Comparison of ENCODE assay signal across 14 cellular contexts in the genomic region with DNA sequence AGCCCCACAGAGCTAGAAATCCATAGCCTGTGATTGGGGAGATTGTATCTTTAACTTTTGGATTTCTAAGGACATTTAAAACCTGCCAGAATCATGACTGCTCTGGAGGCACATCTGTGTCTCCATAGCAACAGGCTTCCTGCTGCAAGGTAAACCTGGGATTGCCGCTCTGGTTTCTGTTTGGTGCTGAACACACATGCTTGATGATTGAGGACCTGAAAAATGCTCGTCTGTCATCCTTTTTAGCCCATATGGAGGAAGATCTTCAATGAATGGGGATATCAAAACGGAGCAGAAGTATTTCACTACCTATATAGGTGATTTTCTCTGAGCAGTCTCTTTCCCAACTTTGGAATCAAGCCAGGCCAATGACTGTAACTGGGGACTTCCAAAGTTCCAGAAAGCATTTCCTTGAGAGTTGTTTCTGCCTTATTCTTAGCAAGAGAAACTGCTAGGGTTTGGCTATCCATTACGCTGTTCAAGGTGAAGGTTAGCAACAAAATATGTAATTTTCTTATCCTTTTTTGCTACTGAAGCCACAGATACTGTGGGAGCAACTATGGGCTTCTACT.
DNase-seq lines count a peak whose midpoint lies in the region; ATAC-seq, FAIRE-seq and TF ChIP-seq lines count a peak whose summit lies in the region.
"Had no signal": no experiment of that assay in that cellular context is flagged by ENCODE, and none has a peak within 500 bp of the region (broad histone marks: within the 10 kb centered on the region; RNA-seq: fewer than 3 reads in every experiment).

No MANE protein-coding gene starts in this region.

- TF ChIP-seq POLR2A in breast epithelium (IDR thresholded peaks at IDR 0.05) (no peak), H1 (IDR thresholded peaks at IDR 0.05; ENCODE audit: control extremely low read depth in 1 of 2, low read depth in 2 of 2, low read length in 2 of 2) (no peak), thyroid gland (IDR thresholded peaks at IDR 0.05) (no peak)

- H3K79me1 ChIP-seq in H1 (ENCODE audit: low read depth, low read length) = no peaks in the 10 kb centered on the region

- no peak overlapping the region for H3K4me2 ChIP-seq in H1 (ENCODE audit: insufficient read depth in 1 of 2, low read depth in 2 of 2, low read length in 2 of 2)

- CTCF ChIA-PET in MCF 10A (lab: Yijun Ruan, JAX) = interaction anchor here (2.4 kb wide), 1 partner anchor 10 kb away, joined by 8 read pairs; no protein-coding TSS in a partner anchor
- CTCF ChIA-PET in H1 (lab: Charles Lee; ENCODE audit: partially characterized antibody) = no interaction called here

- no peak overlapping the region for H3K14ac ChIP-seq in H1 (ENCODE audit: insufficient read length)

- H3K27ac Mint-ChIP-seq in MCF 10A (ENCODE audit: low read depth, unreplicated experiment) = no peak overlapping the region

- no peaks in the 10 kb centered on the region for H3K36me3 ChIP-seq in breast epithelium
- H3K36me3 ChIP-seq in H1 (ENCODE audit: control insufficient read depth in 2 of 4, insufficient read depth in 4 of 4, low read length in 3 of 4) = no peaks in the 10 kb centered on the region
- no peaks in the 10 kb centered on the region for H3K36me3 ChIP-seq in thyroid gland
- H3K36me3 ChIP-seq: upper lobe of left lung had no signal

- H3K9me3 ChIP-seq in breast epithelium (no peaks in the 10 kb centered on the region), H1 (ENCODE audit: insufficient read depth in 2 of 2, low read depth in 1 of 2, low read length in 1 of 2) (no peaks in the 10 kb centered on the region), thyroid gland (no peaks in the 10 kb centered on the region)
- H3K9me3 ChIP-seq: upper lobe of left lung had no signal

- no peak for TF ChIP-seq EP300 in H1 (IDR thresholded peaks at IDR 0.05; ENCODE audit: borderline replicate concordance in 1 of 2, low read depth in 2 of 2, low read length in 2 of 2)

- no peaks in the 10 kb centered on the region for H3K9me3 Mint-ChIP-seq in MCF 10A (ENCODE audit: unreplicated experiment)

- no peak for ATAC-seq in GM21576 (IDR thresholded peaks at IDR 0.05; ENCODE audit: unreplicated experiment)
- ATAC-seq: naive thymus-derived CD4-positive, alpha-beta T cell had no signal

- no peak overlapping the region for H3K18ac ChIP-seq in H1 (ENCODE audit: extremely low read depth, low read length)

- H2AK5ac ChIP-seq in H1 (ENCODE audit: low read depth, low read length) = no peak overlapping the region

- H2BK5ac ChIP-seq in H1 (ENCODE audit: low read depth, low read length) = no peak overlapping the region

- H3K27me3 ChIP-seq in breast epithelium (no peaks in the 10 kb centered on the region), H1 (replicated peaks in 1 of 4; ENCODE audit: control insufficient read depth in 3 of 4, extremely low read depth in 1 of 4, insufficient read depth in 3 of 4, low read length in 3 of 4) (no peaks in the 10 kb centered on the region), thyroid gland (no peaks in the 10 kb centered on the region)
- H3K27me3 ChIP-seq: upper lobe of left lung had no signal

- no peak overlapping the region for H2BK15ac ChIP-seq in H1 (ENCODE audit: low read length)

- H4K8ac ChIP-seq in H1 (ENCODE audit: extremely low read depth, insufficient read depth, low read length) = no peak overlapping the region

- no peak overlapping the region for H2BK120ac ChIP-seq in H1 (replicated peaks; ENCODE audit: low read depth, low read length)

- no TSS peak for BruUV-seq in MCF 10A (replicated peaks; lab: Mats Ljungman, UMichigan)

- no peak for FAIRE-seq in H1 (lab: Jason Lieb, UNC)

- H3K4ac ChIP-seq in H1 (replicated peaks; ENCODE audit: insufficient read length, low read depth, low read length) = no peak overlapping the region

- no peaks in the 10 kb centered on the region for H3K79me2 ChIP-seq in H1 (ENCODE audit: control insufficient read depth in 1 of 2, insufficient read depth in 2 of 2, low read length in 2 of 2)

- no peak overlapping the region for H4K91ac ChIP-seq in H1 (replicated peaks; ENCODE audit: insufficient read length, low read length)

- H2BK20ac ChIP-seq in H1 (ENCODE audit: low read length) = no peak overlapping the region

- H3K27ac ChIP-seq in breast epithelium (no peak overlapping the region), H1 (ENCODE audit: low read depth, low read length) (no peak overlapping the region), thyroid gland (no peak overlapping the region)
- H3K27ac ChIP-seq: upper lobe of left lung had no signal

- H3K4me3 ChIP-seq in breast epithelium (no peak overlapping the region), H1 (ENCODE audit: extremely low read depth in 1 of 4, insufficient read depth in 2 of 4, low read depth in 3 of 4, low read length in 4 of 4) (no peak overlapping the region), thyroid gland (replicated peaks in 1 of 3) (no peak overlapping the region)
- H3K4me3 ChIP-seq: upper lobe of left lung had no signal

- no peak overlapping the region for H3K23ac ChIP-seq in H1 (ENCODE audit: insufficient read length)

- DNase-seq in MCF 10A (ENCODE audit: unreplicated experiment) (peak; percentile 55), breast epithelium (ENCODE audit: low spot score in 2 of 2) (no peak), NCI-H524 (lab: John Stamatoyannopoulos, UW) (peak; percentile 61 to 83), H1 (ENCODE audit: low read depth in 1 of 2, low spot score in 2 of 2) (no peak), thyroid gland (peak; percentile 29 to 33), anterior cingulate cortex (lab: John Stamatoyannopoulos, UW) (no peak), amygdala (lab: John Stamatoyannopoulos, UW) (no peak)
- DNase-seq: activated CD4-positive, CD25-positive, alpha-beta regulatory T cell; activated T-cell treated with anti-CD3 and anti-CD28 coated beads, Interleukin-2, amount 50 U/mL, for 1 hour; NCI-H1048; SIG-M5; upper lobe of left lung had no signal

- no peak for TF ChIP-seq CTCF in MCF 10A (IDR thresholded peaks at IDR 0.05; ENCODE audit: unreplicated experiment)
- TF ChIP-seq CTCF in breast epithelium (IDR thresholded peaks at IDR 0.05) = no peak
- TF ChIP-seq CTCF in H1 (IDR thresholded peaks at IDR 0.05; ENCODE audit: control extremely low read depth in 1 of 3, insufficient read depth in 1 of 3, low read depth in 1 of 3, low read length in 3 of 3) = no peak
- no peak for TF ChIP-seq CTCF in thyroid gland (IDR thresholded peaks at IDR 0.05)

- no peaks in the 10 kb centered on the region for H3K36me3 Mint-ChIP-seq in MCF 10A (ENCODE audit: insufficient read depth, unreplicated experiment)

- no peak overlapping the region for H2BK12ac ChIP-seq in H1 (ENCODE audit: low read depth, low read length)

- WGBS in H1 (ENCODE audit: extremely low coverage in 1 of 2, insufficient coverage in 1 of 2, insufficient read length in 1 of 2, insufficient replicate concordance in 2 of 2, low coverage in 1 of 2, low lambda C conversion rate in 2 of 2, missing lambda C conversion rate in 1 of 2), 2 experiments = 72% methylated on average over 4 of the region's 4 CpGs; no CpG with 5 or more reads in 1 of the 2 experiments
- 24 to 29% methylated on average over 4 of the region's 4 CpGs for WGBS in thyroid gland, 2 donors

- H3K9ac ChIP-seq in H1 (replicated peaks in 1 of 4; ENCODE audit: extremely low read depth in 1 of 4, low read depth in 3 of 4, low read length in 3 of 4) = no peak overlapping the region

- no peak overlapping the region for H3K56ac ChIP-seq in H1 (replicated peaks; ENCODE audit: insufficient read length, low read depth, low read length)

- H3K4me3 Mint-ChIP-seq in MCF 10A (ENCODE audit: unreplicated experiment) = no peak overlapping the region

- H4K5ac ChIP-seq in H1 (ENCODE audit: insufficient read length, low read depth, low read length) = no peak overlapping the region

- TF ChIP-seq RAD21 in H1 (IDR thresholded peaks at IDR 0.05 in 1 of 2, conservative IDR thresholded peaks at IDR 0.05 in 1 of 2; ENCODE audit: low read depth in 2 of 2, low read length in 2 of 2) = no peak

- intact Hi-C loops in MCF 10A (cut with micrococcal nuclease) (no loop called here), breast epithelium (cut with DNase I; ENCODE audit: low total_unique reads) (no loop called here), thyroid gland (cut with DNase I) (no loop called here)

- H4K20me1 ChIP-seq in H1 (replicated peaks in 1 of 2; ENCODE audit: control insufficient read depth in 1 of 2, insufficient read depth in 2 of 2, low read length in 2 of 2) = no peaks in the 10 kb centered on the region

- H3K4me1 Mint-ChIP-seq in MCF 10A (ENCODE audit: insufficient read depth, unreplicated experiment) = peaks cover 5% of the 10 kb centered on the region

- H3K27me3 Mint-ChIP-seq in MCF 10A (ENCODE audit: insufficient read depth, unreplicated experiment) = no peaks in the 10 kb centered on the region
- H3K27me3 Mint-ChIP-seq: naive thymus-derived CD4-positive, alpha-beta T cell had no signal

- H3K4me1 ChIP-seq in breast epithelium (no peaks in the 10 kb centered on the region), H1 (replicated peaks in 1 of 4; ENCODE audit: control insufficient read depth in 3 of 4, insufficient read depth in 4 of 4, low read length in 3 of 4) (no peaks in the 10 kb centered on the region), thyroid gland (peaks cover 0 to 10% of the 10 kb centered on the region in 2 donors)
- H3K4me1 ChIP-seq: upper lobe of left lung had no signal

- H2AFZ ChIP-seq in H1 (ENCODE audit: low read length) = peak overlapping the region; percentile 88; the same call in 1 of the 2 replicates

- no peaks in the 10 kb centered on the region for H3K23me2 ChIP-seq in H1 (ENCODE audit: low read depth, low read length)

- POLR2A ChIA-PET in MCF 10A (lab: Yijun Ruan, JAX) = no interaction called here
- POLR2A ChIA-PET in H1 (lab: Charles Lee; ENCODE audit: partially characterized antibody) = no interaction called here

TF ChIP-seq in H1, 55 proteins besides CTCF, POLR2A, EP300 and RAD21 (continues in another document):
- TF ChIP-seq NANOG (IDR thresholded peaks at IDR 0.05; ENCODE audit: insufficient read depth, low read depth, low read length, poor library complexity, severe bottlenecking) (no peak), CBX5 (IDR thresholded peaks at IDR 0.05; ENCODE audit: low read depth, low read length) (no peak), ATF2 (IDR thresholded peaks at IDR 0.05; ENCODE audit: low read length) (no peak), RXRA (IDR thresholded peaks at IDR 0.05; ENCODE audit: insufficient read depth, low read depth, low read length) (no peak), TBP (IDR thresholded peaks at IDR 0.05; ENCODE audit: low read depth, low read length) (no peak), HDAC6 (IDR thresholded peaks at IDR 0.05; ENCODE audit: low read depth, low read length) (no peak)

Comparison
In these comparisons a context has a peak if more than half of its experiments do, and no peak if none do; other contexts are left out.
1. DNase-seq: peak in MCF 10A (single experiment), NCI-H524 (2 of 2) and thyroid gland (2 of 2); none in breast epithelium (0 of 2), H1 (0 of 2), anterior cingulate cortex (0 of 58) and amygdala (0 of 56).